ENCODE assay signal across 1 cellular context in the genomic region with DNA sequence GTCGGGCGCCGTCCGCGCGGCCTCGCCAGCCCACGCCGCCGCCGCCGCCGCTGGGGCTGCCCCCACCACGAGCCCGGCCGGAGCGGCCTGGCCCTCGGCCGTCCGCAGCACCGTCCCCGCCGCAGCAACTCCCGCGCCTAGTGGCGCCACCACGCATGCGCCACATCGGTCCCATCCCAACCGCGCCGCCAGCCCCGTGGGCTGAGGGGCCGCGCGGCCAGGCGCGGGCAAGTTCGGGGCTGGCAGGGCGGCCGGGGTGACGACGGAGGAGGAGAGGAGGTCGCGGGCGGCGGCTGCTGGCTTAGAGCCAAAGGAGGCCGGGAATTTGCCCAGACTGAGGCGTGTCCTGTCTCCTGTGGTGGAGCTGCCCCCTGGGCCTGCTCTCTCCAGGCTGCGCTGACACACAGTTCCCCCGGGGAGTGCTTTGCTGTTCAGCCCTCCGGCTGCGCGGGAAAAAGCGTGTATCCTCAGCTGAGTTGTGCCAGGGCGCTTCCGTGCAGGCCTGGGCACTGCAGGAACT.
TF ChIP-seq lines count a peak whose summit lies in the region.

TUSC1 (minus strand) TSS at position 298 of the 520 bp plus-strand sequence; CDS start at position 166, 132 bp downstream.

TF ChIP-seq in GM23338, 12 proteins besides CTCF, POLR2A, EP300 and RAD21 (continued from another document):
- TF ChIP-seq, protein P1, sequence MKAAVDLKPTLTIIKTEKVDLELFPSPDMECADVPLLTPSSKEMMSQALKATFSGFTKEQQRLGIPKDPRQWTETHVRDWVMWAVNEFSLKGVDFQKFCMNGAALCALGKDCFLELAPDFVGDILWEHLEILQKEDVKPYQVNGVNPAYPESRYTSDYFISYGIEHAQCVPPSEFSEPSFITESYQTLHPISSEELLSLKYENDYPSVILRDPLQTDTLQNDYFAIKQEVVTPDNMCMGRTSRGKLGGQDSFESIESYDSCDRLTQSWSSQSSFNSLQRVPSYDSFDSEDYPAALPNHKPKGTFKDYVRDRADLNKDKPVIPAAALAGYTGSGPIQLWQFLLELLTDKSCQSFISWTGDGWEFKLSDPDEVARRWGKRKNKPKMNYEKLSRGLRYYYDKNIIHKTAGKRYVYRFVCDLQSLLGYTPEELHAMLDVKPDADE (IDR thresholded peaks at IDR 0.05): no peak
- TF ChIP-seq ZNF331 (CRISPR knock-in tag; IDR thresholded peaks at IDR 0.05; ENCODE audit: low read depth) (no peak), NANOG (IDR thresholded peaks at IDR 0.05; ENCODE audit: borderline replicate concordance) (no peak), STAT1 (IDR thresholded peaks at IDR 0.05; ENCODE audit: unreplicated experiment) (no peak), JUNB (IDR thresholded peaks at IDR 0.05; ENCODE audit: unreplicated experiment) (no peak), ZNF462 (CRISPR knock-in tag; IDR thresholded peaks at IDR 0.05) (no peak)
